In the genomic region with DNA sequence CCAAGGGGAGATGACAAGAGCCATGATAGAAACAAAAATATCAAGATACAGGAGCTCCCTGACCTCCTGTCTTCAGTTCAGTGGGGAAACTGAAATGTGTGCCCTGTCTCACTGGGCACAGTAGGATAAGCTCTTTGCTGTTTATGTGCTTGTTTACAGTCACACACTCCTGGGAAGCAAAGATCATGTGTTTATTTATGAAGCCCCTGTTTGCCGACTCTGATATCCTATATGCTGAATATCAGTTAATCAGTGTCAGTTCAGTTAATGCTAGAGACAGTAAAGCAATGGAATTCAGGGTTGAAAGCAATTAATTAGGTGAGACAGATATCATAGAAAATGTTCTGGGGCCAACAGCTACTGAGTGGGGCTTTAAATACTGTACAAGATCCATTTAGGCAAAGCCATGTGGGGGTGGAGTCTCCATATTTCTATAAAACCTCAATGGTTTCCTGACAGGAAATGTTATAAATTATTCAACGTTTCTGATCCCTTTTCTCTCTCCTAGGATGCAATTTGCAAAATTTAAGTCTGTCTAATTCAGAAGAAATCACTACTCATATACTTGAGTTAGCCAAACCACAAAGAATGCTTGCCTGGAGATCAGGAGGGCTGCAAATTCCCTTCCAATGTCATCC, we compare ENCODE assay signal across 23 cellular contexts.
DNase-seq lines count a peak whose midpoint lies in the region; ATAC-seq, FAIRE-seq and TF ChIP-seq lines count a peak whose summit lies in the region.
"Had no signal": no experiment of that assay in that cellular context is flagged by ENCODE, and none has a peak within 500 bp of the region (broad histone marks: within the 10 kb centered on the region; RNA-seq: fewer than 3 reads in every experiment).

No MANE protein-coding gene starts in this region.

- CTCF ChIA-PET in A673 (lab: Charles Lee) = no interaction called here

- intact Hi-C loops in A673 (cut with micrococcal nuclease; ENCODE audit: unreplicated experiment) = loop anchor here (10.0 kb wide), 1 partner anchor 620 kb away; the partner anchor contains the start of gene SOX11

- no peaks in the 10 kb centered on the region for H3K27me3 ChIP-seq in A673 (replicated peaks; ENCODE audit: insufficient read depth, low read depth, low read length, poor library complexity)

- no peak for ATAC-seq in HG02798 (IDR thresholded peaks at IDR 0.05; ENCODE audit: poor library complexity, unreplicated experiment)
- ATAC-seq: A549, HCT116, HepG2 had no signal

- H3K27ac ChIP-seq in A673 (ENCODE audit: low read depth, low read length, poor library complexity, severe bottlenecking) (peak overlapping the region; percentile 72), SK-N-MC (peak overlapping the region; percentile 13; the same call in 1 of the 2 replicates)
- H3K27ac ChIP-seq: 22Rv1, A549 had no signal

- peak; percentile 14 for FAIRE-seq in GM19239 (lab: Jason Lieb, UNC)
- FAIRE-seq: A549, D721Med, GM12892, GM18507, HepG2 had no signal

- H3K27me3 Mint-ChIP-seq in brain = no peaks in the 10 kb centered on the region
- H3K27me3 Mint-ChIP-seq: CD4-positive, CD25-positive, alpha-beta regulatory T cell; IgD-negative memory B cell had no signal

- H3K9me3 Mint-ChIP-seq in brain = peaks cover 6 to 25% (median 13%) of the 10 kb centered on the region in 5 experiments

- peak overlapping the region; percentile 41 to 93 (median 70) for H3K27ac Mint-ChIP-seq in brain
- H3K27ac Mint-ChIP-seq: CD4-positive, CD25-positive, alpha-beta regulatory T cell; HFFc6; IgD-negative memory B cell had no signal

- DNase-seq in A673 (ENCODE audit: low spot score) (peak; percentile 96), GM19239 (ENCODE audit: insufficient read length, low spot score) (no peak), SK-N-MC (ENCODE audit: low read depth, low spot score) (peak; percentile 96), NCI-H2196 treated with DMSO at 0.1 percent for 48 hours (lab: John Stamatoyannopoulos, UW; ENCODE audit: unreplicated experiment) (no peak), iPS-NIHi7 (ENCODE audit: extremely low spot score) (no peak)
- DNase-seq: C1 segment of cervical spinal cord; Caco-2; CD4-positive, CD25-positive, alpha-beta regulatory T cell; GDM1; GOT3; H7; HFFc6; KG1 had no signal

- POLR2A ChIA-PET in A673 (lab: Charles Lee; ENCODE audit: low non-redundant PET) = interaction anchor here (0.7 kb wide), 1 partner anchor 368 kb away, joined by 3 read pairs; no protein-coding TSS in a partner anchor

- H3K9ac ChIP-seq in SK-N-MC (ENCODE audit: insufficient read length) = no peak overlapping the region

- no peaks in the 10 kb centered on the region for H3K36me3 ChIP-seq in A673 (ENCODE audit: insufficient read depth, low read length, poor library complexity, severe bottlenecking)
- H3K36me3 ChIP-seq in SK-N-MC (ENCODE audit: insufficient read depth, low read length) = no peaks in the 10 kb centered on the region

- H3K4me3 Mint-ChIP-seq in brain = peak overlapping the region in 1 of 5 experiments; percentile 12
- H3K4me3 Mint-ChIP-seq: CD4-positive, CD25-positive, alpha-beta regulatory T cell; HFFc6; IgD-negative memory B cell had no signal

- no TSS peak for BruUV-seq in A673 (replicated peaks; lab: Mats Ljungman, UMichigan)

- H3K4me1 ChIP-seq in A673 (ENCODE audit: insufficient read depth, low read length, poor library complexity, severe bottlenecking) = peaks cover 58% of the 10 kb centered on the region
- H3K4me1 ChIP-seq: A549, Caco-2 had no signal

- H3K9me3 ChIP-seq in A673 (ENCODE audit: low read depth, low read length, poor library complexity, severe bottlenecking) (no peaks in the 10 kb centered on the region), SK-N-MC (ENCODE audit: low read depth, low read length) (no peaks in the 10 kb centered on the region)
- H3K9me3 ChIP-seq: Caco-2 had no signal

- peak overlapping the region; percentile 13 for H3K4me3 ChIP-seq in A673 (ENCODE audit: low read depth, low read length, poor library complexity, severe bottlenecking)
- peak overlapping the region; percentile 67 for H3K4me3 ChIP-seq in SK-N-MC
- H3K4me3 ChIP-seq: A549 had no signal

- peaks cover 4% of the 10 kb centered on the region for H3K36me3 Mint-ChIP-seq in brain
- H3K36me3 Mint-ChIP-seq: CD4-positive, CD25-positive, alpha-beta regulatory T cell; IgD-negative memory B cell had no signal

- H3K4me1 Mint-ChIP-seq in brain = peaks cover 68% of the 10 kb centered on the region
- H3K4me1 Mint-ChIP-seq: CD4-positive, CD25-positive, alpha-beta regulatory T cell had no signal

- no peak for TF ChIP-seq CTCF in A673 (conservative IDR thresholded peaks at IDR 0.05; ENCODE audit: low read depth, low read length)
- TF ChIP-seq CTCF in brain (conservative IDR thresholded peaks at IDR 0.05) = no peak

Comparison
In these comparisons a context has a peak if more than half of its experiments do, and no peak if none do; other contexts are left out.
1. DNase-seq: peak in A673 (single experiment) and SK-N-MC (single experiment); none in GM19239 (single experiment), NCI-H2196 treated with DMSO at 0.1 percent for 48 hours (single experiment) and iPS-NIHi7 (single experiment).